ENCODE assay signal across 20 cellular contexts in the genomic region with DNA sequence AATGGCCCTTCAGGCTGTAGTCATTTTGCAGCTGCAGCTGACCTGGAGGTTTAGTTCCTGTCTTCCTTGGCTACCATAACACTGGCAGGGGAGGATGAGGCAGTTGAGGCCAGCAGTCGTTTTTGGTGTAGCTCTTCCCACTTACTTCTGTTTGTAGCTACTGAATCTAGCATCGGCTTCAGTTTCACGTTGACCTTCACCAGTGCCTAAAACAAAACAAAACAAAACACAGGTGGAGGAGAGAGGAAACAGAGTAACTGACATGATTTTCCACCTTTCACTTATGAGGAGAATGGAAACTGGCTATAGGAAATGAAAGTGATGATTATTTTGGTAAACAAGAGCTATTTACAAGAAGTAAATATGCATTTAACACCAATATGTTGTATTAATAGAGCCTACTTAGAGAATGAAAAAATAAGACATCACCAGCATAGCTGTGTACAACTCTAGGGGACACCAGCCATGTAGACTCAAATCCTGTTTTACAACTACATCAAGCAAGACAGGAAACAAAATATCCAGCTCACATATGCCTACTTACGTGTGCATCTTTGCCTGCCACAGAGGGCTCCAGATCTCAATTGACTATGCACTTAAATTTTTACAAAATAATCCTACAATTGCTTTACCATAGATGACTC.
DNase-seq lines count a peak whose midpoint lies in the region; ATAC-seq, FAIRE-seq and TF ChIP-seq lines count a peak whose summit lies in the region.
"Had no signal": no experiment of that assay in that cellular context is flagged by ENCODE, and none has a peak within 500 bp of the region (broad histone marks: within the 10 kb centered on the region; RNA-seq: fewer than 3 reads in every experiment).

No MANE protein-coding gene starts in this region.

- no peak overlapping the region for H3K4me3 ChIP-seq in mucosa of descending colon
- H3K4me3 ChIP-seq in brain microvascular endothelial cell (ENCODE audit: low read depth, low read length): no peak overlapping the region
- H3K4me3 ChIP-seq: vagina had no signal

- in situ Hi-C loops in brain microvascular endothelial cell (cut with HindIII; ENCODE audit: low pct_ligation_motif_present, low sequenced_read_pairs): no loop called here

- no peaks in the 10 kb centered on the region for H3K4me1 ChIP-seq in mucosa of descending colon (ENCODE audit: low read depth)
- H3K4me1 ChIP-seq: vagina had no signal

- FAIRE-seq in GM12891 (lab: Jason Lieb, UNC): peak; percentile 87
- FAIRE-seq: colon had no signal

- TF ChIP-seq CTCF in mucosa of descending colon (IDR thresholded peaks at IDR 0.05) (no peak), brain microvascular endothelial cell (IDR thresholded peaks at IDR 0.05; ENCODE audit: low read depth, low read length, missing control alignments) (no peak)

- DNase-seq in GM12891 (ENCODE audit: insufficient read length, low spot score) (no peak), RPMI8226 (peak; percentile 15), inferior parietal cortex (ENCODE audit: extremely low spot score) (no peak), mucosa of descending colon (no peak), brain microvascular endothelial cell (no peak), midbrain (lab: John Stamatoyannopoulos, UW) (no peak)
- DNase-seq: ACHN; activated CD8-positive, alpha-beta memory T cell treated with anti-CD3 and anti-CD28 coated beads for 24 hours; amniotic stem cell; CD8-positive, alpha-beta memory T cell; left ventricle myocardium superior; NCI-H2029 treated with DMSO at 0.1 percent for 48 hours; NCI-H82; posterior cingulate gyrus; stimulated activated naive CD8-positive, alpha-beta T cell treated with anti-CD3 and anti-CD28 coated beads, Interleukin-15, Interleukin-2, amounts not matched to agents 100 U/mL and 50 U/mL, for 24 hours; T-helper 1 cell had no signal

- TF ChIP-seq POLR2A in GM12891 (IDR thresholded peaks at IDR 0.05; ENCODE audit: low read depth, low read length): no peak

- peak; percentile 66 for ATAC-seq in GM21390 (IDR thresholded peaks at IDR 0.05; ENCODE audit: unreplicated experiment)
- ATAC-seq in HG02973 (IDR thresholded peaks at IDR 0.05; ENCODE audit: unreplicated experiment): peak; percentile 78
- no peak for ATAC-seq in mucosa of descending colon
- ATAC-seq: left ventricle myocardium superior; stimulated activated naive CD8-positive, alpha-beta T cell treated with anti-CD3 and anti-CD28 coated beads, Interleukin-15, Interleukin-2, amounts not matched to agents 100 U/mL and 50 U/mL, for 24 hours had no signal

- intact Hi-C loops in mucosa of descending colon (cut with DNase I, micrococcal nuclease): no loop called here

- no peaks in the 10 kb centered on the region for H3K27me3 ChIP-seq in brain microvascular endothelial cell (replicated peaks)
- H3K27me3 ChIP-seq: vagina had no signal

- no peak overlapping the region for H3K27ac ChIP-seq in brain microvascular endothelial cell
- H3K27ac ChIP-seq: vagina had no signal

- H3K36me3 ChIP-seq in mucosa of descending colon (ENCODE audit: low read depth) (no peaks in the 10 kb centered on the region), brain microvascular endothelial cell (replicated peaks) (no peaks in the 10 kb centered on the region)
- H3K36me3 ChIP-seq: vagina had no signal

- no peaks in the 10 kb centered on the region for H3K9me3 ChIP-seq in mucosa of descending colon
- H3K9me3 ChIP-seq: vagina had no signal

TF ChIP-seq in GM12891, 5 proteins besides CTCF, POLR2A, EP300 and RAD21:
- TF ChIP-seq POLR2AphosphoS5 (IDR thresholded peaks at IDR 0.05; ENCODE audit: low read depth, low read length): no peak
- TF ChIP-seq SPI1 (IDR thresholded peaks at IDR 0.05; ENCODE audit: low read depth, low read length): no peak
